In the genomic region with DNA sequence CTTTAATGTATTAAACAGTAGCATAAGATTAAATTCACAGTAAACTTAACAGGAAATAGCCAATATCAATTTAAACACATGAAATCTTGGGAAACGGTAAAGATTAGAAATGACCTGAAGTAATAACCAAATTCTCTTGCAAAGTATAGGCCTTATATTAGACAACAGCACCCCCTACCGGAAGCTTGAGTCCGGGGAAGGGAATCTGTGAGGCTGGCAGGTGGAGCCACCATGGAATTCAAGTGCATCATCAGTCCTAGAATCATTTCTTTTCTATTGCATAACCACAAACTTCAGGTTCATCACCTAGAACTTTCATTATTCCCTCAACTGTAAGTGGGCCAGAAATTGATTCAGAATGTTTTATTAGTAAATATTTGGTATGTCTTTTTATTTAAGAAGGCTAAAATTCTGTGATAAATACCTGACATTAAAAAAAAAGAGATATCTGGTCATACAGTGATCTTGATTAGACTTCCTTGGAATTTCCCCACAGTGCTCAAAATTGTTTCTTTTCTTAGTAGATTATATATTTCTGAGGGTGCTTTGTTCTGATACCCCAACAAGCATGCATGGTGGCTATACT, we compare ENCODE assay signal across 7 cellular contexts. TPM values are rescaled to one million over a fixed set of nuclear protein-coding genes. Genes with fewer than 3 reads are reported as not detected.
DNase-seq lines count a peak whose midpoint lies in the region; ATAC-seq and TF ChIP-seq lines count a peak whose summit lies in the region.

No MANE protein-coding gene starts in this region.

- no peaks in the 10 kb centered on the region for H3K79me1 ChIP-seq in mesenchymal stem cell (replicated peaks; ENCODE audit: low read length, poor library complexity, severe bottlenecking)

- no peak overlapping the region for H2BK15ac ChIP-seq in mesenchymal stem cell (ENCODE audit: low read depth, poor library complexity, severe bottlenecking)

- H4K91ac ChIP-seq in mesenchymal stem cell (ENCODE audit: low read length), result no peak overlapping the region

- H3K23ac ChIP-seq in mesenchymal stem cell (ENCODE audit: low read length in 2 of 2), result no peak overlapping the region

- H3K27ac Mint-ChIP-seq in activated CD8-positive, alpha-beta T cell treated with anti-CD3 and anti-CD28 coated beads for 36 hours, result no peak overlapping the region

- WGBS in mesenchymal stem cell, result 0% methylated on average over 2 of the region's 3 CpGs

- peaks cover 4% of the 10 kb centered on the region for H3K4me1 Mint-ChIP-seq in activated CD8-positive, alpha-beta T cell treated with anti-CD3 and anti-CD28 coated beads for 36 hours (ENCODE audit: low read depth)

- H3K4ac ChIP-seq in mesenchymal stem cell (ENCODE audit: low read depth in 1 of 2, low read length in 2 of 2), result no peak overlapping the region

- no peak overlapping the region for H3K4me2 ChIP-seq in mesenchymal stem cell (ENCODE audit: low read length, poor library complexity, severe bottlenecking)

- H3K27ac ChIP-seq in effector memory CD4-positive, alpha-beta T cell (ENCODE audit: insufficient read depth, low read length, poor library complexity, severe bottlenecking), result no peak overlapping the region
- no peak overlapping the region for H3K27ac ChIP-seq in mesenchymal stem cell (ENCODE audit: low read length, poor library complexity, severe bottlenecking)

- no peaks in the 10 kb centered on the region for H3K9me3 Mint-ChIP-seq in activated CD8-positive, alpha-beta T cell treated with anti-CD3 and anti-CD28 coated beads for 36 hours

- no peak overlapping the region for H3K9ac ChIP-seq in mesenchymal stem cell (ENCODE audit: low read length)

- no peak overlapping the region for H3K4me3 Mint-ChIP-seq in activated CD8-positive, alpha-beta T cell treated with anti-CD3 and anti-CD28 coated beads for 36 hours

- no peak overlapping the region for H3K14ac ChIP-seq in mesenchymal stem cell (ENCODE audit: low read length in 2 of 2)

- peak; percentile 70 for TF ChIP-seq CTCF in GM12874 (IDR thresholded peaks at IDR 0.05; ENCODE audit: insufficient read depth, low read depth, low read length)
- TF ChIP-seq CTCF in activated CD8-positive, alpha-beta T cell treated with anti-CD3 and anti-CD28 coated beads for 36 hours (IDR thresholded peaks at IDR 0.05), result peak; percentile 74

- POLR2A ChIA-PET in activated CD8-positive, alpha-beta T cell treated with anti-CD3 and anti-CD28 coated beads for 36 hours (lab: Charles Lee), result no interaction called here

- no peaks in the 10 kb centered on the region for H3K9me3 ChIP-seq in effector memory CD4-positive, alpha-beta T cell (ENCODE audit: control insufficient read depth, low read length)
- H3K9me3 ChIP-seq in mesenchymal stem cell (ENCODE audit: control insufficient read depth, low read length), result no peaks in the 10 kb centered on the region

- H2BK12ac ChIP-seq in mesenchymal stem cell (ENCODE audit: low read length in 2 of 2), result no peak overlapping the region

- ATAC-seq in HG03442 (IDR thresholded peaks at IDR 0.05; ENCODE audit: unreplicated experiment), result peak; percentile 72
- ATAC-seq in activated CD8-positive, alpha-beta T cell treated with anti-CD3 and anti-CD28 coated beads for 36 hours, result peak; percentile 72

- H3K36me3 ChIP-seq in effector memory CD4-positive, alpha-beta T cell (ENCODE audit: control insufficient read depth, insufficient read depth, low read length), result no peaks in the 10 kb centered on the region
- H3K36me3 ChIP-seq in mesenchymal stem cell (ENCODE audit: control insufficient read depth in 1 of 2, insufficient read depth in 2 of 2, low read depth in 1 of 2, low read length in 2 of 2), result no peaks in the 10 kb centered on the region

- H3K36me3 Mint-ChIP-seq in activated CD8-positive, alpha-beta T cell treated with anti-CD3 and anti-CD28 coated beads for 36 hours (ENCODE audit: low read depth), result no peaks in the 10 kb centered on the region

- no peak overlapping the region for H2AFZ ChIP-seq in mesenchymal stem cell (ENCODE audit: low read depth, low read length)

- H2BK5ac ChIP-seq in mesenchymal stem cell (ENCODE audit: low read depth, low read length, poor library complexity, severe bottlenecking), result no peak overlapping the region

- H3K18ac ChIP-seq in mesenchymal stem cell (ENCODE audit: low read depth in 1 of 2, low read length in 2 of 2), result no peak overlapping the region

- H3K27me3 Mint-ChIP-seq in activated CD8-positive, alpha-beta T cell treated with anti-CD3 and anti-CD28 coated beads for 36 hours, result peaks cover 5% of the 10 kb centered on the region

- CTCF ChIA-PET in activated CD8-positive, alpha-beta T cell treated with anti-CD3 and anti-CD28 coated beads for 36 hours (lab: Charles Lee), result interaction anchor here (0.7 to 1.9 kb wide), 9 partner anchors 8 to 843 kb away, joined by 3 to 22 read pairs (median 3); no protein-coding TSS in a partner anchor

- H2AK5ac ChIP-seq in mesenchymal stem cell (ENCODE audit: low read length, severe bottlenecking), result no peak overlapping the region

- intact Hi-C loops in activated CD8-positive, alpha-beta T cell treated with anti-CD3 and anti-CD28 coated beads for 36 hours (cut with micrococcal nuclease), result loop anchor here (5.0 to 10.0 kb wide), 3 partner anchors 253 to 825 kb away; no protein-coding TSS in a partner anchor

- H4K8ac ChIP-seq in mesenchymal stem cell (ENCODE audit: low read length), result no peak overlapping the region

- no peak overlapping the region for H2BK120ac ChIP-seq in mesenchymal stem cell (ENCODE audit: low read depth, low read length)

- no peaks in the 10 kb centered on the region for H3K4me1 ChIP-seq in effector memory CD4-positive, alpha-beta T cell (ENCODE audit: control insufficient read depth, insufficient read depth, low read length, poor library complexity, severe bottlenecking)
- no peaks in the 10 kb centered on the region for H3K4me1 ChIP-seq in mesenchymal stem cell (ENCODE audit: control insufficient read depth, insufficient read depth, low read depth, low read length)

- peaks cover 2% of the 10 kb centered on the region for H3K27me3 ChIP-seq in effector memory CD4-positive, alpha-beta T cell (replicated peaks; ENCODE audit: control insufficient read depth, insufficient read depth, low read length, poor library complexity, severe bottlenecking)
- peaks cover 25 to 26% of the 10 kb centered on the region in 2 experiments for H3K27me3 ChIP-seq in mesenchymal stem cell (ENCODE audit: control insufficient read depth in 1 of 2, insufficient read depth in 1 of 2, low read length in 2 of 2)

- peak; percentile 77 for DNase-seq in NCI-H748 (lab: John Stamatoyannopoulos, UW; ENCODE audit: unreplicated experiment)
- peak; percentile 81 for DNase-seq in activated CD8-positive, alpha-beta T cell treated with anti-CD3 and anti-CD28 coated beads for 36 hours
- peak; percentile 29 to 62 (median 45) for DNase-seq in effector memory CD4-positive, alpha-beta T cell
- peak; percentile 74 for DNase-seq in mesenchymal stem cell
- peak; percentile 37 to 47 for DNase-seq in stimulated activated CD8-positive, alpha-beta memory T cell treated with anti-CD3 and anti-CD28 coated beads, Interleukin-2, amount 100 ng/mL, for 1 hour (ENCODE audit: low read depth in 2 of 2)

- no peak overlapping the region for H3K4me3 ChIP-seq in effector memory CD4-positive, alpha-beta T cell (ENCODE audit: insufficient read depth, low read depth, low read length, poor library complexity, severe bottlenecking)
- H3K4me3 ChIP-seq in mesenchymal stem cell (ENCODE audit: insufficient read depth in 1 of 2, low read depth in 1 of 2, low read length in 2 of 2), result no peak overlapping the region

RNA-seq across cellular contexts. Expression of a gene that starts 48.6 kb away (rescaled TPM):
- total RNA-seq in activated CD8-positive, alpha-beta T cell treated with anti-CD3 and anti-CD28 coated beads for 36 hours, result 10 to 100 TPM; 29.1 to 31.1 TPM
- polyA plus RNA-seq in mesenchymal stem cell (2013, experiment 1 of 2), result 23.1 TPM
- polyA plus RNA-seq in mesenchymal stem cell (2013, experiment 2 of 2), result 23.9 TPM

RNA-seq across cellular contexts. Expression of a gene that starts 48.6 kb away (rescaled TPM):
- 10 to 100 TPM; 72.8 to 75.1 TPM for total RNA-seq in activated CD8-positive, alpha-beta T cell treated with anti-CD3 and anti-CD28 coated beads for 36 hours
- polyA plus RNA-seq in mesenchymal stem cell (2013, experiment 1 of 2), result 44.1 TPM
- polyA plus RNA-seq in mesenchymal stem cell (2013, experiment 2 of 2), result 45.5 TPM
